ENCODE assay signal across 8 cellular contexts in the genomic region with DNA sequence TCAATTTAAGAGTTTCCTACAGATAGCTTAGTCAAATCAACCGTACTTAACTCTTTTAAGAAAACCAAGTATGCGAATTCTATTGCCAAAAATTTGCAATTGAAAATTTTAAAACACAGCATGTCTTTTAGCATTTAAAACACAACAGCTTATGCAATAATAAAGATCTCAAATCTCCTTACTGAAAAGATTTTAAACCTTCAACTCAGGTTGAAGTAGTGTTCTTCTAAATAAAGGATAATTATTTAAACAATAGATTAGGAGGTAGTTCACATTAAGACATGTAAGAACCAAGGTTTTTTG. TPM values are rescaled to one million over a fixed set of nuclear protein-coding genes. Genes with fewer than 3 reads are reported as not detected.
A peak's percentile ranks its signal among the peaks of the same experiment; 100 is the strongest.
DNase-seq lines count a peak whose midpoint lies in the region; ATAC-seq and TF ChIP-seq lines count a peak whose summit lies in the region.

No MANE protein-coding gene starts in this region.

- H3K79me2 ChIP-seq in KMS-11 (ENCODE audit: insufficient read depth, low read depth) = peaks cover 100% of the 10 kb centered on the region

- H3K4me2 ChIP-seq in KMS-11 = peak overlapping the region; percentile 77

- H3K9ac ChIP-seq in KMS-11 = peak overlapping the region; percentile 97

- no peaks in the 10 kb centered on the region for H3K27me3 Mint-ChIP-seq in CD4-positive, CD25-positive, alpha-beta regulatory T cell
- no peaks in the 10 kb centered on the region for H3K27me3 Mint-ChIP-seq in chondrocyte (ENCODE audit: low read depth)
- H3K27me3 Mint-ChIP-seq in naive B cell = no peaks in the 10 kb centered on the region

- no peak for ATAC-seq in CD4-positive, CD25-positive, alpha-beta regulatory T cell (ENCODE audit: low read depth in 2 of 2)
- ATAC-seq in naive B cell (ENCODE audit: low read depth in 2 of 2) = no peak

- H3K4me1 ChIP-seq in CD4-positive, CD25-positive, alpha-beta regulatory T cell (ENCODE audit: control insufficient read depth, insufficient read depth, low read length, poor library complexity, severe bottlenecking) = peaks cover 90% of the 10 kb centered on the region
- H3K4me1 ChIP-seq in KMS-11 (ENCODE audit: low read depth, poor library complexity, severe bottlenecking) = peaks cover 20% of the 10 kb centered on the region
- H3K4me1 ChIP-seq in HAP-1 = no peaks in the 10 kb centered on the region

- TF ChIP-seq CTCF in KMS-11 (conservative IDR thresholded peaks at IDR 0.05; ENCODE audit: low read depth, low read length) (no peak), chondrocyte (IDR thresholded peaks at IDR 0.05) (no peak)

- peaks cover 17% of the 10 kb centered on the region for H3K36me3 ChIP-seq in CD4-positive, CD25-positive, alpha-beta regulatory T cell (ENCODE audit: control insufficient read depth, insufficient read depth, low read length)
- H3K36me3 ChIP-seq in KMS-11 (ENCODE audit: insufficient read depth) = peaks cover 19% of the 10 kb centered on the region; the same call in 1 of the 2 replicates
- H3K36me3 ChIP-seq in HAP-1 (replicated peaks) = no peaks in the 10 kb centered on the region

- peaks cover 8% of the 10 kb centered on the region; the same call in 1 of the 2 replicates for H4K20me1 ChIP-seq in KMS-11 (ENCODE audit: insufficient read depth)

- in situ Hi-C loops in HAP-1 (cut with MboI; ENCODE audit: low sequenced_read_pairs) = no loop called here

- no peaks in the 10 kb centered on the region for H3K9me3 ChIP-seq in CD4-positive, CD25-positive, alpha-beta regulatory T cell (ENCODE audit: control insufficient read depth in 2 of 2, low read length in 2 of 2)
- no peaks in the 10 kb centered on the region for H3K9me3 ChIP-seq in HAP-1

- H3K4me3 Mint-ChIP-seq in CD4-positive, CD25-positive, alpha-beta regulatory T cell = peak overlapping the region; percentile 89 to 98 (median 91)
- peak overlapping the region; percentile 12 for H3K4me3 Mint-ChIP-seq in chondrocyte (ENCODE audit: unreplicated experiment)
- peak overlapping the region in 7 of 8 donors; percentile 44 to 98 (median 92) for H3K4me3 Mint-ChIP-seq in naive B cell

- no peaks in the 10 kb centered on the region for H3K27me3 ChIP-seq in CD4-positive, CD25-positive, alpha-beta regulatory T cell (ENCODE audit: control insufficient read depth, insufficient read depth, low read length)
- H3K27me3 ChIP-seq in KMS-11 (ENCODE audit: insufficient read depth, low read depth) (no peaks in the 10 kb centered on the region), HAP-1 (ENCODE audit: low read depth) (peaks cover 67% of the 10 kb centered on the region)

- H3K36me3 Mint-ChIP-seq in CD4-positive, CD25-positive, alpha-beta regulatory T cell = peaks cover 23% of the 10 kb centered on the region
- H3K36me3 Mint-ChIP-seq in chondrocyte (ENCODE audit: low read depth) = peaks cover 10% of the 10 kb centered on the region
- peaks cover 8 to 21% of the 10 kb centered on the region in 2 donors for H3K36me3 Mint-ChIP-seq in naive B cell

- H3K27ac Mint-ChIP-seq in CD4-positive, CD25-positive, alpha-beta regulatory T cell = no peak overlapping the region
- no peak overlapping the region for H3K27ac Mint-ChIP-seq in chondrocyte (ENCODE audit: unreplicated experiment)
- no peak overlapping the region for H3K27ac Mint-ChIP-seq in naive B cell

- no peaks in the 10 kb centered on the region for H3K9me3 Mint-ChIP-seq in CD4-positive, CD25-positive, alpha-beta regulatory T cell
- no peaks in the 10 kb centered on the region for H3K9me3 Mint-ChIP-seq in chondrocyte (ENCODE audit: low read depth)
- no peaks in the 10 kb centered on the region for H3K9me3 Mint-ChIP-seq in naive B cell

- H3K4me3 ChIP-seq in CD4-positive, CD25-positive, alpha-beta regulatory T cell (ENCODE audit: low read depth, low read length) = peak overlapping the region; percentile 98
- H3K4me3 ChIP-seq in KMS-11 (IDR thresholded peaks at IDR 0.05; ENCODE audit: insufficient read depth, low read depth, low read length) (no peak overlapping the region), HAP-1 (no peak overlapping the region)

- no peak overlapping the region for H2AFZ ChIP-seq in KMS-11 (ENCODE audit: low read depth)

- H3K4me1 Mint-ChIP-seq in CD4-positive, CD25-positive, alpha-beta regulatory T cell = peaks cover 69 to 86% (median 78%) of the 10 kb centered on the region in 4 donors
- peaks cover 74% of the 10 kb centered on the region for H3K4me1 Mint-ChIP-seq in chondrocyte (ENCODE audit: low read depth)
- H3K4me1 Mint-ChIP-seq in naive B cell = peaks cover 52 to 84% (median 55%) of the 10 kb centered on the region in 3 donors

- no peak for DNase-seq in CD4-positive, CD25-positive, alpha-beta regulatory T cell
- DNase-seq in chondrocyte (ENCODE audit: low spot score) (no peak), naive B cell (no peak), putamen (ENCODE audit: low spot score) (no peak), HAP-1 (ENCODE audit: low spot score in 2 of 2) (no peak), glomerular visceral epithelial cell (ENCODE audit: extremely low spot score) (no peak), AG08396 (ENCODE audit: low spot score) (no peak)

- no peak overlapping the region for H3K27ac ChIP-seq in CD4-positive, CD25-positive, alpha-beta regulatory T cell (ENCODE audit: insufficient read depth, low read length, poor library complexity, severe bottlenecking)
- H3K27ac ChIP-seq in KMS-11 = peak overlapping the region; percentile 96

RNA-seq across cellular contexts. Expression of gene NR3C1, which starts 5.5 kb away (rescaled TPM):
- 154 TPM for total RNA-seq in CD4-positive, CD25-positive, alpha-beta regulatory T cell
- polyA plus RNA-seq in CD4-positive, CD25-positive, alpha-beta regulatory T cell = 10 to 100 TPM; 62.5 to 85.5 (median 71.3) TPM
- total RNA-seq in chondrocyte = 37.1 to 46.4 TPM (median 44.6 TPM) in 3 replicates
- polyA plus RNA-seq in naive B cell (ENCODE audit: low read depth in 6 of 6) = 100 to 1,000 TPM in 5 of 6 donors, 10 to 100 TPM in 1; 87.7 to 150 (median 106) TPM

Comparison
In these comparisons a context has a peak if more than half of its experiments do, and no peak if none do; other contexts are left out.
1. H3K4me3 Mint-ChIP-seq: peak in every context shown above with its lines; median percentile 92 in naive B cell; 91 in CD4-positive, CD25-positive, alpha-beta regulatory T cell; 12 in chondrocyte.